In genomic region chrX:2383735-2384134, GRCh38 we compare ENCODE assay signal across 20 cellular contexts.
"Had no signal": no experiment of that assay in that cellular context is flagged by ENCODE, and none has a peak within 500 bp of the region (broad histone marks: within the 10 kb centered on the region; RNA-seq: fewer than 3 reads in every experiment).

No MANE protein-coding gene starts in this region.

- H3K4me3 ChIP-seq: esophagus muscularis mucosa, gastrocnemius medialis, lower lobe of right lung, vagina had no signal

- ATAC-seq: activated T-cell treated with anti-CD3 and anti-CD28 coated beads, Interleukin-2, amount 50 U/mL, for 4 hours; gastrocnemius medialis; lower lobe of right lung; right cardiac atrium; WTC11 had no signal

- H3K27ac ChIP-seq: esophagus muscularis mucosa, gastrocnemius medialis, lower lobe of right lung, parathyroid adenoma, vagina had no signal

- H3K36me3 ChIP-seq: gastrocnemius medialis, lower lobe of right lung, vagina had no signal

- FAIRE-seq: endometrium, islet of Langerhans had no signal

- H3K4me1 ChIP-seq: lower lobe of right lung, parathyroid adenoma, vagina had no signal

- DNase-seq: activated CD4-positive, alpha-beta T cell treated with anti-CD3 and anti-CD28 coated beads, Interleukin-2, amount 50 U/mL, for 4 hours; activated CD8-positive, alpha-beta memory T cell treated with anti-CD3 and anti-CD28 coated beads for 24 hours; activated CD8-positive, alpha-beta memory T cell treated with anti-CD3 and anti-CD28 coated beads, Interleukin-2, amount 50 U/mL, for 48 hours; activated naive CD4-positive, alpha-beta T cell; activated T-cell treated with anti-CD3 and anti-CD28 coated beads, Interleukin-2, amount 50 U/mL, for 4 hours; cerebellar nuclear complex; cortex of kidney; effector CD4-positive, alpha-beta T cell; gastrocnemius medialis; lower lobe of right lung; right cardiac atrium; stimulated activated CD4-positive, alpha-beta T cell treated with anti-CD3 and anti-CD28 coated beads, Interleukin-1b, Interleukin-23, amount 100 ng/mL, for 48 hours; T-helper 9 cell; trophoblast cell had no signal

- H3K9me3 ChIP-seq: esophagus muscularis mucosa, gastrocnemius medialis, lower lobe of right lung, vagina had no signal

- H2AFZ ChIP-seq: parathyroid adenoma had no signal

- H3K27me3 ChIP-seq: esophagus muscularis mucosa, gastrocnemius medialis, vagina had no signal

- H3K9ac ChIP-seq: parathyroid adenoma had no signal
